1 cellular context compared by ENCODE assay signal in the genomic region with DNA sequence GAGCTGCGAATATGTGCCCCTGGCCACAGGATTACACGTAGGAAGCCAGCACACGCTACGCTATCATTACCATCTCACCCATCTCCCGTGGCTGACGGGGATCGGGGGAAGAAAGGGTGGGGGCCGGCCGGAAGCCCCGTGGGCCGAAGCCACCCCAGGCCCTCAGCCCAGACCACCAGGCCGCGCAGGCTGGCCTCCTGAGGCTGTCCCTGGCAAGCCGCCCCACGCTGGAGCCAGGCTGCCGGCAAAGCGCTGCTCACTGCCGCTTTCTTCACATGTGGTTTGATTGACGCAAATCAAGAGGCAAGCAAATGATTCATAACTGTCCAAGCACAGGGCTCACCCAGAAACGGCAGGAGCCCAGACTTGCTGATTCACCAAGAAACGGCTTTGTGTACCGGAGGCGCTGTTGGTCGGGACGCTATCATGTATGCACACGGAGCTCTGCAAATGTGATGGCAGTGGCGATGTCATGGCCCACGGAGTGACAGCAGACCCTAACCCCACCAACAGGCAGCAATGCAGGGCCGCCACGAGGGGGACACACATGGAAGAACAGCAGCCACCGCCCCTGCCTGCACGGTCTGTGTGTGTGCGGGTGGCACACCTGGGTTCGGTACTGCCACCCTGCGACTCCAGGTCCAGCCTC.
TF ChIP-seq lines count a peak whose summit lies in the region.

No MANE protein-coding gene starts in this region.

TF ChIP-seq in GM23338, 12 proteins besides CTCF, POLR2A, EP300 and RAD21 (continued from another document):
- TF ChIP-seq, protein P1, sequence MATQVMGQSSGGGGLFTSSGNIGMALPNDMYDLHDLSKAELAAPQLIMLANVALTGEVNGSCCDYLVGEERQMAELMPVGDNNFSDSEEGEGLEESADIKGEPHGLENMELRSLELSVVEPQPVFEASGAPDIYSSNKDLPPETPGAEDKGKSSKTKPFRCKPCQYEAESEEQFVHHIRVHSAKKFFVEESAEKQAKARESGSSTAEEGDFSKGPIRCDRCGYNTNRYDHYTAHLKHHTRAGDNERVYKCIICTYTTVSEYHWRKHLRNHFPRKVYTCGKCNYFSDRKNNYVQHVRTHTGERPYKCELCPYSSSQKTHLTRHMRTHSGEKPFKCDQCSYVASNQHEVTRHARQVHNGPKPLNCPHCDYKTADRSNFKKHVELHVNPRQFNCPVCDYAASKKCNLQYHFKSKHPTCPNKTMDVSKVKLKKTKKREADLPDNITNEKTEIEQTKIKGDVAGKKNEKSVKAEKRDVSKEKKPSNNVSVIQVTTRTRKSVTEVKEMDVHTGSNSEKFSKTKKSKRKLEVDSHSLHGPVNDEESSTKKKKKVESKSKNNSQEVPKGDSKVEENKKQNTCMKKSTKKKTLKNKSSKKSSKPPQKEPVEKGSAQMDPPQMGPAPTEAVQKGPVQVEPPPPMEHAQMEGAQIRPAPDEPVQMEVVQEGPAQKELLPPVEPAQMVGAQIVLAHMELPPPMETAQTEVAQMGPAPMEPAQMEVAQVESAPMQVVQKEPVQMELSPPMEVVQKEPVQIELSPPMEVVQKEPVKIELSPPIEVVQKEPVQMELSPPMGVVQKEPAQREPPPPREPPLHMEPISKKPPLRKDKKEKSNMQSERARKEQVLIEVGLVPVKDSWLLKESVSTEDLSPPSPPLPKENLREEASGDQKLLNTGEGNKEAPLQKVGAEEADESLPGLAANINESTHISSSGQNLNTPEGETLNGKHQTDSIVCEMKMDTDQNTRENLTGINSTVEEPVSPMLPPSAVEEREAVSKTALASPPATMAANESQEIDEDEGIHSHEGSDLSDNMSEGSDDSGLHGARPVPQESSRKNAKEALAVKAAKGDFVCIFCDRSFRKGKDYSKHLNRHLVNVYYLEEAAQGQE (IDR thresholded peaks at IDR 0.05; ENCODE audit: unreplicated experiment): no peak
- no peak for TF ChIP-seq JUNB (IDR thresholded peaks at IDR 0.05; ENCODE audit: unreplicated experiment)
- TF ChIP-seq CREB1 (CRISPR knock-in tag; IDR thresholded peaks at IDR 0.05; ENCODE audit: low read depth): no peak
